21 cellular contexts compared by ENCODE assay signal in genomic region chr10:118873080-118873737, GRCh38.
DNase-seq lines count a peak whose midpoint lies in the region; ATAC-seq, FAIRE-seq and TF ChIP-seq lines count a peak whose summit lies in the region.
"Had no signal": no experiment of that assay in that cellular context is flagged by ENCODE, and none has a peak within 500 bp of the region (broad histone marks: within the 10 kb centered on the region; RNA-seq: fewer than 3 reads in every experiment).

No MANE protein-coding gene starts in this region.

- no TSS peak for BruUV-seq in mammary epithelial cell (replicated peaks; lab: Mats Ljungman, UMichigan)
- BruUV-seq in Caco-2 (replicated peaks; lab: Mats Ljungman, UMichigan), result no TSS peak

- POLR2A ChIA-PET in HEK293 (lab: Yijun Ruan, JAX), result no interaction called here
- POLR2A ChIA-PET in Caco-2 (lab: Charles Lee), result no interaction called here

- CTCF ChIA-PET in HEK293 (lab: Yijun Ruan, JAX) (interaction anchor here (0.6 to 0.8 kb wide), 2 partner anchors 127 to 333 kb away, joined by 3 to 4 read pairs; no protein-coding TSS in a partner anchor), mammary epithelial cell (lab: Charles Lee; ENCODE audit: low non-redundant PET) (no interaction called here), Caco-2 (lab: Charles Lee) (no interaction called here)

- peaks cover 27% of the 10 kb centered on the region for H3K4me1 Mint-ChIP-seq in Caco-2 (ENCODE audit: low read depth, unreplicated experiment)
- H3K4me1 Mint-ChIP-seq: activated naive CD8-positive, alpha-beta T cell treated with anti-CD3 and anti-CD28 coated beads for 36 hours; naive thymus-derived CD4-positive, alpha-beta T cell; stimulated activated naive B cell treated with anti-CD40 and anti-IgM and Interleukin-4, amounts not matched to agents 10 μg/mL and 1 μg/mL and 100 μg/mL, for 72 hours had no signal

- no peak overlapping the region for H3K4me3 Mint-ChIP-seq in Caco-2 (ENCODE audit: unreplicated experiment)
- H3K4me3 Mint-ChIP-seq: activated naive CD8-positive, alpha-beta T cell treated with anti-CD3 and anti-CD28 coated beads for 36 hours; activated T-cell treated with anti-CD3 and anti-CD28 coated beads, Interleukin-2, amount 50 U/mL, for 24 hours; naive thymus-derived CD4-positive, alpha-beta T cell; stimulated activated naive B cell treated with anti-CD40 and anti-IgM and Interleukin-4, amounts not matched to agents 10 μg/mL and 1 μg/mL and 100 μg/mL, for 72 hours had no signal

- FAIRE-seq in keratinocyte (lab: Jason Lieb, UNC), result peak; percentile 39

- H3K27me3 Mint-ChIP-seq in Caco-2 (ENCODE audit: insufficient read depth, unreplicated experiment), result no peaks in the 10 kb centered on the region

- no peaks in the 10 kb centered on the region for H3K36me3 ChIP-seq in HEK293 (ENCODE audit: control insufficient read depth in 2 of 2, insufficient read depth in 1 of 2, low read length in 2 of 2)
- no peaks in the 10 kb centered on the region for H3K36me3 ChIP-seq in mammary epithelial cell (ENCODE audit: insufficient read depth, low read length)
- no peaks in the 10 kb centered on the region for H3K36me3 ChIP-seq in keratinocyte (ENCODE audit: control insufficient read depth in 2 of 2, extremely low read depth in 1 of 2, insufficient read depth in 2 of 2, low read length in 2 of 2)
- no peaks in the 10 kb centered on the region for H3K36me3 ChIP-seq in Caco-2 (ENCODE audit: control insufficient read depth, insufficient read depth, low read length)
- H3K36me3 ChIP-seq: spleen, upper lobe of left lung had no signal

- dilution Hi-C loops in mammary epithelial cell (cut with HindIII; ENCODE audit: low sequenced_read_pairs), result no loop called here
- dilution Hi-C loops in keratinocyte (cut with MboI; ENCODE audit: extremely low pct_ligation_motif_present, low sequenced_read_pairs), result no loop called here

- H3K9ac ChIP-seq in mammary epithelial cell (ENCODE audit: insufficient read depth, low read length) (no peak overlapping the region), keratinocyte (ENCODE audit: control insufficient read depth, extremely low read depth, insufficient read depth, low read length) (no peak overlapping the region)

- 38% methylated on average over 4 of the region's 4 CpGs for WGBS in mammary epithelial cell (ENCODE audit: low coverage, missing lambda C conversion rate)

- H3K9me3 ChIP-seq in HEK293 (ENCODE audit: control insufficient read depth, insufficient read depth, low read depth, low read length) (no peaks in the 10 kb centered on the region), mammary epithelial cell (replicated peaks; ENCODE audit: insufficient read depth, low read length) (no peaks in the 10 kb centered on the region), keratinocyte (ENCODE audit: control insufficient read depth, low read depth, low read length) (no peaks in the 10 kb centered on the region), Caco-2 (no peaks in the 10 kb centered on the region)
- H3K9me3 ChIP-seq: upper lobe of left lung had no signal

- no peak overlapping the region for H2AFZ ChIP-seq in mammary epithelial cell (ENCODE audit: low read depth, low read length)
- H2AFZ ChIP-seq in keratinocyte (ENCODE audit: control insufficient read depth, low read length), result no peak overlapping the region

- H3K9me3 Mint-ChIP-seq in Caco-2 (ENCODE audit: unreplicated experiment), result peaks cover 19% of the 10 kb centered on the region
- H3K9me3 Mint-ChIP-seq: activated T-cell treated with anti-CD3 and anti-CD28 coated beads, Interleukin-2, amount 50 U/mL, for 24 hours had no signal

- no peaks in the 10 kb centered on the region for H4K20me1 ChIP-seq in mammary epithelial cell (ENCODE audit: insufficient read depth, low read length)
- H4K20me1 ChIP-seq in keratinocyte (ENCODE audit: control insufficient read depth, extremely low read depth, insufficient read depth, low read length), result no peaks in the 10 kb centered on the region

- H3K4me2 ChIP-seq in mammary epithelial cell (ENCODE audit: insufficient read depth, low read depth, low read length) (peak overlapping the region; percentile 3), keratinocyte (ENCODE audit: control insufficient read depth, extremely low read depth, insufficient read depth, low read depth, low read length) (peak overlapping the region; percentile 3)

- ATAC-seq in GM18502 (IDR thresholded peaks at IDR 0.05; ENCODE audit: poor library complexity, unreplicated experiment) (no peak), GM18519 (IDR thresholded peaks at IDR 0.05; ENCODE audit: low FRiP score, unreplicated experiment) (no peak)
- ATAC-seq: naive thymus-derived CD4-positive, alpha-beta T cell; stimulated activated naive B cell treated with anti-CD40 and anti-IgM and Interleukin-4, amounts not matched to agents 10 μg/mL and 1 μg/mL and 100 μg/mL, for 72 hours had no signal

- H3K79me2 ChIP-seq in mammary epithelial cell (ENCODE audit: insufficient read depth, low read length) (no peaks in the 10 kb centered on the region), keratinocyte (ENCODE audit: control insufficient read depth, insufficient read depth, low read length) (no peaks in the 10 kb centered on the region)

- in situ Hi-C loops in mammary epithelial cell (cut with MboI; ENCODE audit: low sequenced_read_pairs in 2 of 2), result no loop called here

- TF ChIP-seq CTCF in HEK293 (tag by site-specific recombination; IDR thresholded peaks at IDR 0.05) (no peak), mammary epithelial cell (conservative IDR thresholded peaks at IDR 0.05 in 1 of 2, IDR thresholded peaks at IDR 0.05 in 1 of 2; ENCODE audit: extremely low read depth in 1 of 2, insufficient read depth in 1 of 2, low read depth in 1 of 2, low read length in 2 of 2) (no peak), keratinocyte (optimal IDR thresholded peaks at IDR 0.05 in 1 of 3, IDR thresholded peaks at IDR 0.05 in 1 of 3, conservative IDR thresholded peaks at IDR 0.05 in 1 of 3; ENCODE audit: extremely low read depth in 1 of 3, insufficient read depth in 2 of 3, low read length in 3 of 3) (no peak), Caco-2 (IDR thresholded peaks at IDR 0.05; ENCODE audit: insufficient read depth in 1 of 2, low read depth in 1 of 2, low read length in 1 of 2, severe bottlenecking in 1 of 2, unreplicated experiment in 1 of 2) (no peak)

- intact Hi-C loops in mammary epithelial cell (cut with micrococcal nuclease), result loop anchor here (5.0 kb wide), 1 partner anchor 149 kb away; no protein-coding TSS in a partner anchor
- intact Hi-C loops in Caco-2 (cut with micrococcal nuclease; ENCODE audit: unreplicated experiment), result no loop called here

- H3K27ac ChIP-seq in HEK293 (ENCODE audit: extremely low read depth, low read depth, low read length) (no peak overlapping the region), mammary epithelial cell (ENCODE audit: insufficient read depth, low read depth, low read length) (peak overlapping the region; percentile 35), keratinocyte (ENCODE audit: control insufficient read depth, insufficient read depth, low read length) (no peak overlapping the region)
- H3K27ac ChIP-seq: SK-N-MC, spleen, upper lobe of left lung had no signal

- H3K4me3 ChIP-seq in HEK293 (ENCODE audit: low read depth, low read length) (no peak overlapping the region), mammary epithelial cell (replicated peaks in 1 of 3; ENCODE audit: insufficient read depth in 1 of 3, low read depth in 2 of 3, low read length in 3 of 3) (no peak overlapping the region), keratinocyte (ENCODE audit: control insufficient read depth in 2 of 3, extremely low read depth in 1 of 3, insufficient read depth in 2 of 3, low read depth in 1 of 3, low read length in 3 of 3) (no peak overlapping the region), Caco-2 (ENCODE audit: low read depth, low read length) (no peak overlapping the region)
- H3K4me3 ChIP-seq: SK-N-MC, spleen, upper lobe of left lung had no signal

- no peaks in the 10 kb centered on the region for H3K27me3 ChIP-seq in mammary epithelial cell (ENCODE audit: insufficient read depth, low read length)
- no peaks in the 10 kb centered on the region for H3K27me3 ChIP-seq in keratinocyte (ENCODE audit: control insufficient read depth, extremely low read depth, insufficient read depth, low read length)
- H3K27me3 ChIP-seq in Caco-2 (replicated peaks; ENCODE audit: control insufficient read depth, insufficient read depth, low read length), result no peaks in the 10 kb centered on the region
- H3K27me3 ChIP-seq: upper lobe of left lung had no signal

- peaks cover 12% of the 10 kb centered on the region for H3K4me1 ChIP-seq in HEK293 (ENCODE audit: control insufficient read depth, insufficient read depth, low read length)
- peaks cover 45% of the 10 kb centered on the region for H3K4me1 ChIP-seq in mammary epithelial cell (ENCODE audit: insufficient read depth, low read length)
- H3K4me1 ChIP-seq in keratinocyte (ENCODE audit: control insufficient read depth, extremely low read depth, insufficient read depth, low read length), result peaks cover 31% of the 10 kb centered on the region
- peaks cover 24% of the 10 kb centered on the region for H3K4me1 ChIP-seq in Caco-2

- no peaks in the 10 kb centered on the region for H3K36me3 Mint-ChIP-seq in Caco-2 (ENCODE audit: insufficient read depth, unreplicated experiment)
- H3K36me3 Mint-ChIP-seq: activated naive CD8-positive, alpha-beta T cell treated with anti-CD3 and anti-CD28 coated beads for 36 hours; stimulated activated naive B cell treated with anti-CD40 and anti-IgM and Interleukin-4, amounts not matched to agents 10 μg/mL and 1 μg/mL and 100 μg/mL, for 72 hours had no signal

- H3K27ac Mint-ChIP-seq in Caco-2 (ENCODE audit: unreplicated experiment), result no peak overlapping the region
- H3K27ac Mint-ChIP-seq: activated naive CD8-positive, alpha-beta T cell treated with anti-CD3 and anti-CD28 coated beads for 36 hours; activated T-cell treated with anti-CD3 and anti-CD28 coated beads, Interleukin-2, amount 50 U/mL, for 24 hours; naive thymus-derived CD4-positive, alpha-beta T cell; stimulated activated naive B cell treated with anti-CD40 and anti-IgM and Interleukin-4, amounts not matched to agents 10 μg/mL and 1 μg/mL and 100 μg/mL, for 72 hours had no signal

- no peaks in the 10 kb centered on the region for H3K9me1 ChIP-seq in keratinocyte (ENCODE audit: control insufficient read depth, extremely low read depth, insufficient read depth, low read length)

- DNase-seq in A172 (ENCODE audit: low spot score) (peak; percentile 24), mammary epithelial cell (peak; percentile 52), keratinocyte (ENCODE audit: low read depth, low spot score) (no peak), cerebellar nuclear complex (lab: John Stamatoyannopoulos, UW) (no peak), Caco-2 (no peak)
- DNase-seq: activated naive CD8-positive, alpha-beta T cell treated with anti-CD3 and anti-CD28 coated beads for 36 hours; activated T-cell treated with anti-CD3 and anti-CD28 coated beads, Interleukin-2, amount 50 U/mL, for 24 hours; Calu3; hypothalamus; Karpas-422; naive thymus-derived CD4-positive, alpha-beta T cell; NCI-H187; NCI-H510A; OCI-M1; spleen; stimulated activated naive B cell treated with anti-CD40 and anti-IgM and Interleukin-4, amounts not matched to agents 10 μg/mL and 1 μg/mL and 100 μg/mL, for 72 hours; upper lobe of left lung had no signal

Comparison
In these comparisons a context has a peak if more than half of its experiments do, and no peak if none do; other contexts are left out.
1. DNase-seq: peak in A172 (single experiment) and mammary epithelial cell (single experiment); none in keratinocyte (single experiment), cerebellar nuclear complex (0 of 2) and Caco-2 (0 of 2).